ENCODE assay signal across 8 cellular contexts in genomic region chr2:20135631-20136050, GRCh38.
DNase-seq lines count a peak whose midpoint lies in the region; TF ChIP-seq lines count a peak whose summit lies in the region.

No MANE protein-coding gene starts in this region.

- H3K9me3 ChIP-seq in tibial artery = no peaks in the 10 kb centered on the region

- peak; percentile 71 for TF ChIP-seq CTCF in LNCAP (IDR thresholded peaks at IDR 0.05)
- peak; percentile 52 to 61 for TF ChIP-seq CTCF in tibial artery (IDR thresholded peaks at IDR 0.05)

- H3K4me1 ChIP-seq in tibial artery = no peaks in the 10 kb centered on the region

- intact Hi-C loops in tibial artery (cut with DNase I; ENCODE audit: low total_unique reads) = loop anchor here (10.0 kb wide), 1 partner anchor 89 kb away; the partner anchor contains the start of gene SDC1

- peaks cover 0 to 28% of the 10 kb centered on the region in 2 donors for H3K27me3 ChIP-seq in tibial artery

- no peak overlapping the region for H3K4me3 ChIP-seq in tibial artery

- DNase-seq in NCI-H748 (lab: John Stamatoyannopoulos, UW; ENCODE audit: unreplicated experiment) = peak; percentile 60
- DNase-seq in NCI-H748 treated with DMSO at 0.1 percent for 48 hours (lab: John Stamatoyannopoulos, UW) = no peak
- DNase-seq in H4 (ENCODE audit: low spot score) = peak; percentile 31
- DNase-seq in SW480 (ENCODE audit: low spot score) = peak; percentile 53
- DNase-seq in epidermal melanocyte (ENCODE audit: insufficient read length, low spot score) = peak; percentile 42
- peak; percentile 88 for DNase-seq in mesenteric fat pad (ENCODE audit: low spot score)
- DNase-seq in tibial artery = peak; percentile 42 to 73

- no peak overlapping the region for H3K27ac ChIP-seq in tibial artery

- no peaks in the 10 kb centered on the region for H3K36me3 ChIP-seq in tibial artery
